1 cellular context compared by ENCODE assay signal in the genomic region with DNA sequence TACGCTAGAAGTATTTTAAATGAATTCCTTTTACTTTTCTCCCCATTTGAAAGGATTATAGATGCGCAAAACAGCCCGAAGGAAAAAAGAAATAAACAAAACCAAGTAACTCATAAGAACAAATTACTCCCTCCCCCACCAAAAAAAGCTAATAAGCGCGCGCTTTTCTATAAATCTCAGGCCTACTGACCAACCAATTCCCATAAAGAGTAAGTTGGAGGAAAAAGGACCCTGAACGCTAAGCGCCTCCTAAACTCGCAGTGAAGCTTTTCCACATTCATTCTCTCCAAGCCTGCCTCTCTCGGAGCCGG.
A peak's percentile ranks its signal among the peaks of the same experiment; 100 is the strongest.
TF ChIP-seq lines count a peak whose summit lies in the region.

No MANE protein-coding gene starts in this region.

TF ChIP-seq in HEK293, 187 proteins besides CTCF, POLR2A, EP300 and RAD21 (continued from another document):
- TF ChIP-seq, protein P1, sequence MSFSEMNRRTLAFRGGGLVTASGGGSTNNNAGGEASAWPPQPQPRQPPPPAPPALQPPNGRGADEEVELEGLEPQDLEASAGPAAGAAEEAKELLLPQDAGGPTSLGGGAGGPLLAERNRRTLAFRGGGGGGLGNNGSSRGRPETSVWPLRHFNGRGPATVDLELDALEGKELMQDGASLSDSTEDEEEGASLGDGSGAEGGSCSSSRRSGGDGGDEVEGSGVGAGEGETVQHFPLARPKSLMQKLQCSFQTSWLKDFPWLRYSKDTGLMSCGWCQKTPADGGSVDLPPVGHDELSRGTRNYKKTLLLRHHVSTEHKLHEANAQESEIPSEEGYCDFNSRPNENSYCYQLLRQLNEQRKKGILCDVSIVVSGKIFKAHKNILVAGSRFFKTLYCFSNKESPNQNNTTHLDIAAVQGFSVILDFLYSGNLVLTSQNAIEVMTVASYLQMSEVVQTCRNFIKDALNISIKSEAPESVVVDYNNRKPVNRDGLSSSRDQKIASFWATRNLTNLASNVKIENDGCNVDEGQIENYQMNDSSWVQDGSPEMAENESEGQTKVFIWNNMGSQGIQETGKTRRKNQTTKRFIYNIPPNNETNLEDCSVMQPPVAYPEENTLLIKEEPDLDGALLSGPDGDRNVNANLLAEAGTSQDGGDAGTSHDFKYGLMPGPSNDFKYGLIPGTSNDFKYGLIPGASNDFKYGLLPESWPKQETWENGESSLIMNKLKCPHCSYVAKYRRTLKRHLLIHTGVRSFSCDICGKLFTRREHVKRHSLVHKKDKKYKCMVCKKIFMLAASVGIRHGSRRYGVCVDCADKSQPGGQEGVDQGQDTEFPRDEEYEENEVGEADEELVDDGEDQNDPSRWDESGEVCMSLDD (tag by site-specific recombination; IDR thresholded peaks at IDR 0.05) = no peak
- TF ChIP-seq ZNF654 (tag by site-specific recombination; IDR thresholded peaks at IDR 0.05; ENCODE audit: low read depth) (no peak), ZNF571 (tag by site-specific recombination; IDR thresholded peaks at IDR 0.05) (no peak), ZNF664 (tag by site-specific recombination; IDR thresholded peaks at IDR 0.05) (no peak), ZNF510 (tag by site-specific recombination; IDR thresholded peaks at IDR 0.05; ENCODE audit: insufficient replicate concordance) (no peak), ZNF624 (tag by site-specific recombination; IDR thresholded peaks at IDR 0.05) (no peak), SP2 (tag by site-specific recombination; IDR thresholded peaks at IDR 0.05) (peak; percentile 5; the same call in 1 of the 2 replicates), ZSCAN23 (tag by site-specific recombination; IDR thresholded peaks at IDR 0.05) (no peak), ZNF350 (tag by site-specific recombination; IDR thresholded peaks at IDR 0.05) (no peak), REPIN1 (tag by site-specific recombination; IDR thresholded peaks at IDR 0.05; ENCODE audit: low read depth) (no peak), RBAK (tag by site-specific recombination; IDR thresholded peaks at IDR 0.05) (no peak), GFI1B (tag by site-specific recombination; IDR thresholded peaks at IDR 0.05) (peak; percentile 41), ZNF184 (tag by site-specific recombination; IDR thresholded peaks at IDR 0.05) (no peak), HOXD13 (CRISPR knock-in tag; IDR thresholded peaks at IDR 0.05; ENCODE audit: borderline replicate concordance) (no peak)
- TF ChIP-seq, protein P2, sequence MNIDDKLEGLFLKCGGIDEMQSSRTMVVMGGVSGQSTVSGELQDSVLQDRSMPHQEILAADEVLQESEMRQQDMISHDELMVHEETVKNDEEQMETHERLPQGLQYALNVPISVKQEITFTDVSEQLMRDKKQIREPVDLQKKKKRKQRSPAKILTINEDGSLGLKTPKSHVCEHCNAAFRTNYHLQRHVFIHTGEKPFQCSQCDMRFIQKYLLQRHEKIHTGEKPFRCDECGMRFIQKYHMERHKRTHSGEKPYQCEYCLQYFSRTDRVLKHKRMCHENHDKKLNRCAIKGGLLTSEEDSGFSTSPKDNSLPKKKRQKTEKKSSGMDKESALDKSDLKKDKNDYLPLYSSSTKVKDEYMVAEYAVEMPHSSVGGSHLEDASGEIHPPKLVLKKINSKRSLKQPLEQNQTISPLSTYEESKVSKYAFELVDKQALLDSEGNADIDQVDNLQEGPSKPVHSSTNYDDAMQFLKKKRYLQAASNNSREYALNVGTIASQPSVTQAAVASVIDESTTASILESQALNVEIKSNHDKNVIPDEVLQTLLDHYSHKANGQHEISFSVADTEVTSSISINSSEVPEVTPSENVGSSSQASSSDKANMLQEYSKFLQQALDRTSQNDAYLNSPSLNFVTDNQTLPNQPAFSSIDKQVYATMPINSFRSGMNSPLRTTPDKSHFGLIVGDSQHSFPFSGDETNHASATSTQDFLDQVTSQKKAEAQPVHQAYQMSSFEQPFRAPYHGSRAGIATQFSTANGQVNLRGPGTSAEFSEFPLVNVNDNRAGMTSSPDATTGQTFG (tag by site-specific recombination; IDR thresholded peaks at IDR 0.05; ENCODE audit: borderline replicate concordance) = no peak
- TF ChIP-seq, protein P3, sequence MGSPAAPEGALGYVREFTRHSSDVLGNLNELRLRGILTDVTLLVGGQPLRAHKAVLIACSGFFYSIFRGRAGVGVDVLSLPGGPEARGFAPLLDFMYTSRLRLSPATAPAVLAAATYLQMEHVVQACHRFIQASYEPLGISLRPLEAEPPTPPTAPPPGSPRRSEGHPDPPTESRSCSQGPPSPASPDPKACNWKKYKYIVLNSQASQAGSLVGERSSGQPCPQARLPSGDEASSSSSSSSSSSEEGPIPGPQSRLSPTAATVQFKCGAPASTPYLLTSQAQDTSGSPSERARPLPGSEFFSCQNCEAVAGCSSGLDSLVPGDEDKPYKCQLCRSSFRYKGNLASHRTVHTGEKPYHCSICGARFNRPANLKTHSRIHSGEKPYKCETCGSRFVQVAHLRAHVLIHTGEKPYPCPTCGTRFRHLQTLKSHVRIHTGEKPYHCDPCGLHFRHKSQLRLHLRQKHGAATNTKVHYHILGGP (tag by site-specific recombination; IDR thresholded peaks at IDR 0.05) = no peak
